Comparison of ENCODE assay signal across 14 cellular contexts in genomic region chr3:107068980-107069379, GRCh38.
DNase-seq lines count a peak whose midpoint lies in the region; ATAC-seq, FAIRE-seq and TF ChIP-seq lines count a peak whose summit lies in the region.
"Had no signal": no experiment of that assay in that cellular context is flagged by ENCODE, and none has a peak within 500 bp of the region (broad histone marks: within the 10 kb centered on the region; RNA-seq: fewer than 3 reads in every experiment).

No MANE protein-coding gene starts in this region.

- H3K9me3 ChIP-seq in BLaER1 treated with 17β-estradiol and CSF1 and Interleukin-3, amounts not matched to agents 10 nM and 100 nM (replicated peaks in 1 of 11), result peaks cover 0 to 6% (median 0%) of the 10 kb centered on the region in 11 experiments; a peak in 3 of 22 replicates
- H3K9me3 ChIP-seq in IMR-90 (ENCODE audit: control insufficient read depth, insufficient read depth, low read length) (no peaks in the 10 kb centered on the region), neural cell (ENCODE audit: low read length) (no peaks in the 10 kb centered on the region), adrenal gland (replicated peaks in 1 of 3) (no peaks in the 10 kb centered on the region)
- H3K9me3 ChIP-seq: ascending aorta, right atrium auricular region had no signal

- peak overlapping the region in 2 of 10 experiments; percentile 8 to 21; a peak in 2 of 20 replicates for H3K4me3 ChIP-seq in BLaER1 treated with 17β-estradiol and CSF1 and Interleukin-3, amounts not matched to agents 10 nM and 100 nM
- H3K4me3 ChIP-seq in IMR-90 (ENCODE audit: insufficient read depth, low read depth, low read length) (no peak overlapping the region), cardiac fibroblast (replicated peaks in 1 of 2; ENCODE audit: low read depth in 2 of 2, low read length in 2 of 2) (no peak overlapping the region), neural cell (ENCODE audit: low read length) (no peak overlapping the region), adrenal gland (no peak overlapping the region)
- H3K4me3 ChIP-seq: ascending aorta, right atrium auricular region had no signal

- no CpG with 5 or more reads among the region's 4 CpGs for WGBS in IMR-90 (ENCODE audit: extremely low coverage in 2 of 2, insufficient read length in 1 of 2), 2 experiments
- WGBS in adrenal gland, 4 donors, result 46 to 52% (median 49%) methylated on average over 4 of the region's 4 CpGs

- dilution Hi-C loops in IMR-90 (cut with HindIII; ENCODE audit: low sequenced_read_pairs, unreplicated experiment), result no loop called here

- BruUV-seq in IMR-90 (replicated peaks; lab: Mats Ljungman, UMichigan), result no TSS peak

- peak overlapping the region in 8 of 11 experiments; percentile 1 to 68 (median 42); a peak in 12 of 22 replicates for H3K9ac ChIP-seq in BLaER1 treated with 17β-estradiol and CSF1 and Interleukin-3, amounts not matched to agents 10 nM and 100 nM
- H3K9ac ChIP-seq in IMR-90 (ENCODE audit: low read depth, low read length) (no peak overlapping the region), neural cell (ENCODE audit: low read length) (no peak overlapping the region)

- peak overlapping the region in 9 of 11 experiments; percentile 53 to 86 (median 79); a peak in 18 of 22 replicates for H3K27ac ChIP-seq in BLaER1 treated with 17β-estradiol and CSF1 and Interleukin-3, amounts not matched to agents 10 nM and 100 nM
- H3K27ac ChIP-seq in IMR-90 (ENCODE audit: insufficient read depth, low read length), result no peak overlapping the region
- peak overlapping the region; percentile 39 for H3K27ac ChIP-seq in neural cell (ENCODE audit: low read length)
- H3K27ac ChIP-seq in adrenal gland, result no peak overlapping the region
- H3K27ac ChIP-seq: right atrium auricular region had no signal

- no peaks in the 10 kb centered on the region for H3F3A ChIP-seq in neural cell (ENCODE audit: insufficient read depth, low read length, poor library complexity, severe bottlenecking)

- ATAC-seq in IMR-90 (ENCODE audit: low read depth), result peak; percentile 69
- ATAC-seq: activated CD8-positive, alpha-beta T cell treated with anti-CD3 and anti-CD28 coated beads for 36 hours had no signal

- H3K27me3 ChIP-seq in BLaER1 treated with 17β-estradiol and CSF1 and Interleukin-3, amounts not matched to agents 10 nM and 100 nM, result no peaks in the 10 kb centered on the region
- no peaks in the 10 kb centered on the region for H3K27me3 ChIP-seq in IMR-90 (ENCODE audit: control insufficient read depth, insufficient read depth, low read length)
- H3K27me3 ChIP-seq in neural cell (ENCODE audit: insufficient read depth, low read depth, low read length), result no peaks in the 10 kb centered on the region
- H3K27me3 ChIP-seq in adrenal gland, result no peaks in the 10 kb centered on the region
- H3K27me3 ChIP-seq: ascending aorta, right atrium auricular region had no signal

- no peak overlapping the region; the same call in 1 of the 2 replicates for H4K91ac ChIP-seq in IMR-90 (ENCODE audit: insufficient read depth, low read depth, low read length)

- in situ Hi-C loops in IMR-90 (cut with MboI; ENCODE audit: low sequenced_read_pairs), result no loop called here

- H3K23ac ChIP-seq in IMR-90 (ENCODE audit: low read depth, low read length), result peak overlapping the region; percentile 57; the same call in 1 of the 2 replicates

- TF ChIP-seq CTCF in IMR-90 (conservative IDR thresholded peaks at IDR 0.05; ENCODE audit: low read depth, low read length) (no peak), cardiac fibroblast (IDR thresholded peaks at IDR 0.05; ENCODE audit: low read depth, low read length) (no peak), neural cell (IDR thresholded peaks at IDR 0.05; ENCODE audit: poor library complexity, severe bottlenecking) (no peak), adrenal gland (IDR thresholded peaks at IDR 0.05) (no peak)

- H3K9me2 ChIP-seq in neural cell (ENCODE audit: insufficient read depth, low read length), result no peaks in the 10 kb centered on the region

- no peaks in the 10 kb centered on the region for H3K79me2 ChIP-seq in neural cell (replicated peaks; ENCODE audit: insufficient read depth, low read length)

- TF ChIP-seq EP300 in neural cell (conservative IDR thresholded peaks at IDR 0.05; ENCODE audit: poor library complexity, severe bottlenecking), result peak; percentile 35

- intact Hi-C loops in IMR-90 (cut with micrococcal nuclease) (loop anchor here (10.0 kb wide), 4 partner anchors 334 to 1204 kb away; partner anchors contain the start of gene CBLB), adrenal gland (cut with DNase I) (loop anchor here (10.0 kb wide), 1 partner anchor 244 kb away; no protein-coding TSS in a partner anchor)

- no peak for FAIRE-seq in GM12891 (lab: Jason Lieb, UNC)

- peak overlapping the region; percentile 48; the same call in 1 of the 2 replicates for H3K18ac ChIP-seq in IMR-90 (ENCODE audit: low read depth, low read length)

- H3K4me2 ChIP-seq in BLaER1 treated with 17β-estradiol and CSF1 and Interleukin-3, amounts not matched to agents 10 nM and 100 nM, result peak overlapping the region; percentile 32 to 87 (median 78)
- peak overlapping the region; percentile 71; the same call in 1 of the 2 replicates for H3K4me2 ChIP-seq in IMR-90 (ENCODE audit: low read depth, low read length)
- H3K4me2 ChIP-seq in neural cell (ENCODE audit: low read length), result peak overlapping the region; percentile 28

- POLR2A ChIA-PET in IMR-90 (lab: Charles Lee; ENCODE audit: unreplicated experiment), result no interaction called here

- no peaks in the 10 kb centered on the region for H3K79me1 ChIP-seq in IMR-90 (ENCODE audit: low read depth in 1 of 2, low read length in 2 of 2)

- TF ChIP-seq RAD21 in IMR-90 (IDR thresholded peaks at IDR 0.05; ENCODE audit: low read length) (no peak), neural cell (conservative IDR thresholded peaks at IDR 0.05) (no peak)

- H2BK5ac ChIP-seq in IMR-90 (ENCODE audit: low read depth, low read length, poor library complexity, severe bottlenecking), result peak overlapping the region; percentile 25

- H3K56ac ChIP-seq in IMR-90 (ENCODE audit: extremely low read depth, insufficient read depth, low read length), result no peak overlapping the region

- H3K4me1 ChIP-seq in BLaER1 treated with 17β-estradiol and CSF1 and Interleukin-3, amounts not matched to agents 10 nM and 100 nM, result peaks cover 35 to 64% (median 52%) of the 10 kb centered on the region in 10 experiments
- H3K4me1 ChIP-seq in IMR-90 (ENCODE audit: control insufficient read depth, insufficient read depth, low read length) (no peaks in the 10 kb centered on the region; the same call in 1 of the 2 replicates), adrenal gland (replicated peaks in 1 of 2) (peaks cover 3 to 11% of the 10 kb centered on the region in 2 donors)

- peak overlapping the region; percentile 19 to 87; a peak in 3 of 4 replicates for H4K8ac ChIP-seq in IMR-90 (ENCODE audit: low read depth in 2 of 2, low read length in 2 of 2)

- H2BK20ac ChIP-seq in IMR-90 (ENCODE audit: low read depth, low read length), result peak overlapping the region; percentile 72; the same call in 1 of the 2 replicates

- no peaks in the 10 kb centered on the region for H3K36me3 ChIP-seq in BLaER1 treated with 17β-estradiol and CSF1 and Interleukin-3, amounts not matched to agents 10 nM and 100 nM
- H3K36me3 ChIP-seq in IMR-90 (ENCODE audit: control insufficient read depth, insufficient read depth, low read length) (no peaks in the 10 kb centered on the region), neural cell (ENCODE audit: insufficient read depth, low read length) (no peaks in the 10 kb centered on the region), adrenal gland (replicated peaks in 1 of 2) (no peaks in the 10 kb centered on the region)
- H3K36me3 ChIP-seq: ascending aorta, right atrium auricular region had no signal

- H4K20me1 ChIP-seq in BLaER1 treated with 17β-estradiol and CSF1 and Interleukin-3, amounts not matched to agents 10 nM and 100 nM, result no peaks in the 10 kb centered on the region
- no peaks in the 10 kb centered on the region for H4K20me1 ChIP-seq in IMR-90 (ENCODE audit: insufficient read depth, low read length)
- no peaks in the 10 kb centered on the region for H4K20me1 ChIP-seq in neural cell (ENCODE audit: insufficient read depth)

- peak overlapping the region; percentile 79 for H2AFZ ChIP-seq in IMR-90 (replicated peaks; ENCODE audit: low read length, poor library complexity)
- no peak overlapping the region for H2AFZ ChIP-seq in neural cell (ENCODE audit: low read depth, low read length)

- no peak overlapping the region for H2AK5ac ChIP-seq in IMR-90 (ENCODE audit: low read depth, low read length)

- no peak overlapping the region for H2AK9ac ChIP-seq in IMR-90 (replicated peaks; ENCODE audit: low read depth, low read length, poor library complexity)

- H3K4ac ChIP-seq in IMR-90 (ENCODE audit: low read depth, low read length), result peak overlapping the region; percentile 54; the same call in 1 of the 2 replicates

- peak overlapping the region; percentile 56 for H3K14ac ChIP-seq in IMR-90 (replicated peaks; ENCODE audit: low read depth, low read length)

- no peaks in the 10 kb centered on the region for H3K9me1 ChIP-seq in IMR-90 (ENCODE audit: insufficient read depth, low read length)

- DNase-seq in IMR-90 (peak; percentile 83), cardiac fibroblast (ENCODE audit: low read depth in 2 of 2) (peak; percentile 93 to 95), NCI-H2227 (lab: John Stamatoyannopoulos, UW; ENCODE audit: unreplicated experiment) (no peak), mucosa of gallbladder (ENCODE audit: low spot score) (no peak), GM12891 (ENCODE audit: insufficient read length, low spot score) (no peak), adrenal gland (no peak)
- DNase-seq: activated CD8-positive, alpha-beta T cell treated with anti-CD3 and anti-CD28 coated beads for 36 hours; DND-41; hippocampal formation; NCI-H187 had no signal

- H2BK120ac ChIP-seq in IMR-90 (ENCODE audit: low read depth, low read length), result peak overlapping the region; percentile 91; the same call in 1 of the 2 replicates

- no peak for TF ChIP-seq POLR2A in IMR-90 (IDR thresholded peaks at IDR 0.05; ENCODE audit: low read depth, low read length)
- no peak for TF ChIP-seq POLR2A in GM12891 (IDR thresholded peaks at IDR 0.05; ENCODE audit: low read depth, low read length)
- TF ChIP-seq POLR2A in adrenal gland (IDR thresholded peaks at IDR 0.05), result no peak

- CTCF ChIA-PET in IMR-90 (lab: Yijun Ruan, JAX), result interaction anchor here (0.6 kb wide), 1 partner anchor 15 kb away, joined by 3 read pairs; no protein-coding TSS in a partner anchor

- no peak overlapping the region; the same call in 1 of the 2 replicates for H4K5ac ChIP-seq in IMR-90 (ENCODE audit: low read depth, low read length)

- H2BK15ac ChIP-seq in IMR-90 (ENCODE audit: low read depth, low read length), result peak overlapping the region; percentile 38; the same call in 1 of the 3 replicates

TF ChIP-seq in IMR-90, 13 proteins besides CTCF, POLR2A, EP300 and RAD21 (continues in another document):
- no peak for TF ChIP-seq BHLHE40 (IDR thresholded peaks at IDR 0.05; ENCODE audit: low read depth, low read length)

TF ChIP-seq in neural cell, 6 proteins besides CTCF, POLR2A, EP300 and RAD21 (continues in another document):
- TF ChIP-seq POLR2AphosphoS5 (IDR thresholded peaks at IDR 0.05) (no peak), SMC3 (conservative IDR thresholded peaks at IDR 0.05; ENCODE audit: poor library complexity) (no peak)

TF ChIP-seq in GM12891, 5 proteins besides CTCF, POLR2A, EP300 and RAD21 (continues in another document):
- TF ChIP-seq PAX5 (IDR thresholded peaks at IDR 0.05; ENCODE audit: insufficient read depth, low read length, severe bottlenecking) (no peak), POLR2AphosphoS5 (IDR thresholded peaks at IDR 0.05; ENCODE audit: low read depth, low read length) (no peak)

Comparison
In these comparisons a context has a peak if more than half of its experiments do, and no peak if none do; other contexts are left out.
1. H3K27ac ChIP-seq: peak in BLaER1 treated with 17β-estradiol and CSF1 and Interleukin-3, amounts not matched to agents 10 nM and 100 nM (9 of 11) and neural cell (single experiment); none in IMR-90 (single experiment) and adrenal gland (0 of 5).
2. H3K4me2 ChIP-seq: peak in every context shown above with its lines; median percentile 78 in BLaER1 treated with 17β-estradiol and CSF1 and Interleukin-3, amounts not matched to agents 10 nM and 100 nM; 71 in IMR-90; 28 in neural cell.
3. H3K9ac ChIP-seq: peak in BLaER1 treated with 17β-estradiol and CSF1 and Interleukin-3, amounts not matched to agents 10 nM and 100 nM (8 of 11); none in IMR-90 (single experiment) and neural cell (single experiment).
4. DNase-seq: peak in IMR-90 (single experiment) and cardiac fibroblast (2 of 2); none in NCI-H2227 (single experiment), mucosa of gallbladder (single experiment), GM12891 (single experiment) and adrenal gland (0 of 7).